In genomic region chr16:16150117-16150877, GRCh38 we compare ENCODE assay signal across 1 cellular context.
TF ChIP-seq lines count a peak whose summit lies in the region.

No MANE protein-coding gene starts in this region.

TF ChIP-seq in HepG2, 621 proteins besides CTCF, POLR2A, EP300 and RAD21 (continued from another document and continues in another):
- TF ChIP-seq GPBP1L1 (CRISPR knock-in tag; IDR thresholded peaks at IDR 0.05) (no peak), EHMT2 (IDR thresholded peaks at IDR 0.05; ENCODE audit: borderline replicate concordance, low read depth, low read length) (no peak), ATF7 (IDR thresholded peaks at IDR 0.05) (no peak), ATF7 (CRISPR knock-in tag; IDR thresholded peaks at IDR 0.05) (0 out of 2 replicates have a peak, but pooled peaks have one; percentile 68), ZBTB7A (CRISPR knock-in tag; IDR thresholded peaks at IDR 0.05) (peak; percentile 78; the same call in 1 of the 2 replicates), ZNF761 (CRISPR knock-in tag; conservative IDR thresholded peaks at IDR 0.05) (peak; percentile 73), ZNF512 (CRISPR knock-in tag; IDR thresholded peaks at IDR 0.05) (peak; percentile 12; the same call in 1 of the 2 replicates), ZNF747 (CRISPR knock-in tag; IDR thresholded peaks at IDR 0.05; ENCODE audit: borderline replicate concordance) (0 out of 2 replicates have a peak, but pooled peaks have one; percentile 46), MLLT10 (CRISPR knock-in tag; IDR thresholded peaks at IDR 0.05) (no peak), PLRG1 (conservative IDR thresholded peaks at IDR 0.05) (no peak), CCDC6 (CRISPR knock-in tag; IDR thresholded peaks at IDR 0.05) (no peak), ZNF17 (CRISPR knock-in tag; IDR thresholded peaks at IDR 0.05) (no peak), ZNF513 (CRISPR knock-in tag; conservative IDR thresholded peaks at IDR 0.05) (no peak), NFE2L1 (CRISPR knock-in tag; IDR thresholded peaks at IDR 0.05; ENCODE audit: borderline replicate concordance) (peak; percentile 74; the same call in 1 of the 2 replicates), ZBTB2 (CRISPR knock-in tag; IDR thresholded peaks at IDR 0.05; ENCODE audit: low read depth) (no peak), ZSCAN30 (CRISPR knock-in tag; IDR thresholded peaks at IDR 0.05) (no peak), HOXA3 (CRISPR knock-in tag; IDR thresholded peaks at IDR 0.05) (0 out of 2 replicates have a peak, but pooled peaks have one; percentile 24), MYC (CRISPR knock-in tag; IDR thresholded peaks at IDR 0.05; ENCODE audit: borderline replicate concordance) (0 out of 2 replicates have a peak, but pooled peaks have one; percentile 49), BRF2 (CRISPR knock-in tag; IDR thresholded peaks at IDR 0.05) (no peak), UBTF (CRISPR knock-in tag; IDR thresholded peaks at IDR 0.05) (peak; percentile 48), RARG (CRISPR knock-in tag; IDR thresholded peaks at IDR 0.05; ENCODE audit: low read depth) (no peak), KAT8 (CRISPR knock-in tag; IDR thresholded peaks at IDR 0.05) (no peak), ATF5 (CRISPR knock-in tag; IDR thresholded peaks at IDR 0.05; ENCODE audit: low read depth) (peak; percentile 89; the same call in 1 of the 2 replicates), NR2F1 (CRISPR knock-in tag; IDR thresholded peaks at IDR 0.05) (no peak), MBD4 (IDR thresholded peaks at IDR 0.05; ENCODE audit: borderline replicate concordance, low read length) (no peak), ARNT2 (CRISPR knock-in tag; IDR thresholded peaks at IDR 0.05; ENCODE audit: low read depth) (no peak), TBX2 (CRISPR knock-in tag; IDR thresholded peaks at IDR 0.05; ENCODE audit: borderline replicate concordance) (peak; percentile 51; the same call in 1 of the 2 replicates), ZNF253 (CRISPR knock-in tag; IDR thresholded peaks at IDR 0.05; ENCODE audit: borderline replicate concordance) (no peak), DRAP1 (CRISPR knock-in tag; IDR thresholded peaks at IDR 0.05) (no peak), KAT2B (IDR thresholded peaks at IDR 0.05; ENCODE audit: borderline replicate concordance, low read depth, low read length) (no peak), NAIF1 (CRISPR knock-in tag; IDR thresholded peaks at IDR 0.05; ENCODE audit: borderline replicate concordance) (no peak), ZC3H4 (CRISPR knock-in tag; IDR thresholded peaks at IDR 0.05; ENCODE audit: borderline replicate concordance) (no peak), GTF3A (CRISPR knock-in tag; conservative IDR thresholded peaks at IDR 0.05) (peak; percentile 74; the same call in 1 of the 2 replicates), MYNN (CRISPR knock-in tag; IDR thresholded peaks at IDR 0.05; ENCODE audit: low read depth) (no peak), ESRRA (CRISPR knock-in tag; IDR thresholded peaks at IDR 0.05; ENCODE audit: low read depth) (no peak), NFYB (CRISPR knock-in tag; IDR thresholded peaks at IDR 0.05) (no peak), ZNF432 (CRISPR knock-in tag; IDR thresholded peaks at IDR 0.05; ENCODE audit: borderline replicate concordance) (no peak), BRCA1 (CRISPR knock-in tag; IDR thresholded peaks at IDR 0.05) (no peak), HNF4A (CRISPR knock-in tag; IDR thresholded peaks at IDR 0.05) (peak; percentile 35), ZNF180 (CRISPR knock-in tag; IDR thresholded peaks at IDR 0.05; ENCODE audit: borderline replicate concordance, low read depth) (no peak), RBM22 (optimal IDR thresholded peaks at IDR 0.05; ENCODE audit: low read length) (peak; percentile 71), IRF9 (CRISPR knock-in tag; IDR thresholded peaks at IDR 0.05; ENCODE audit: borderline replicate concordance) (no peak), MXD1 (CRISPR knock-in tag; IDR thresholded peaks at IDR 0.05) (peak; percentile 68; the same call in 1 of the 2 replicates), ZNF296 (CRISPR knock-in tag; conservative IDR thresholded peaks at IDR 0.05) (no peak), RFXANK (CRISPR knock-in tag; IDR thresholded peaks at IDR 0.05) (no peak), GLI4 (CRISPR knock-in tag; IDR thresholded peaks at IDR 0.05; ENCODE audit: borderline replicate concordance) (no peak), THAP7 (CRISPR knock-in tag; IDR thresholded peaks at IDR 0.05) (no peak; the same call in 1 of the 2 replicates), HOXA5 (CRISPR knock-in tag; IDR thresholded peaks at IDR 0.05) (no peak), BCL3 (CRISPR knock-in tag; IDR thresholded peaks at IDR 0.05) (no peak), ZBTB49 (CRISPR knock-in tag; IDR thresholded peaks at IDR 0.05; ENCODE audit: borderline replicate concordance) (no peak), SRY (CRISPR knock-in tag; IDR thresholded peaks at IDR 0.05) (0 out of 2 replicates have a peak, but pooled peaks have one; percentile 57), ZFP1 (CRISPR knock-in tag; IDR thresholded peaks at IDR 0.05) (no peak), NCOR1 (IDR thresholded peaks at IDR 0.05; ENCODE audit: borderline replicate concordance, low read length) (no peak)
